ENCODE assay signal across 10 cellular contexts in the genomic region with DNA sequence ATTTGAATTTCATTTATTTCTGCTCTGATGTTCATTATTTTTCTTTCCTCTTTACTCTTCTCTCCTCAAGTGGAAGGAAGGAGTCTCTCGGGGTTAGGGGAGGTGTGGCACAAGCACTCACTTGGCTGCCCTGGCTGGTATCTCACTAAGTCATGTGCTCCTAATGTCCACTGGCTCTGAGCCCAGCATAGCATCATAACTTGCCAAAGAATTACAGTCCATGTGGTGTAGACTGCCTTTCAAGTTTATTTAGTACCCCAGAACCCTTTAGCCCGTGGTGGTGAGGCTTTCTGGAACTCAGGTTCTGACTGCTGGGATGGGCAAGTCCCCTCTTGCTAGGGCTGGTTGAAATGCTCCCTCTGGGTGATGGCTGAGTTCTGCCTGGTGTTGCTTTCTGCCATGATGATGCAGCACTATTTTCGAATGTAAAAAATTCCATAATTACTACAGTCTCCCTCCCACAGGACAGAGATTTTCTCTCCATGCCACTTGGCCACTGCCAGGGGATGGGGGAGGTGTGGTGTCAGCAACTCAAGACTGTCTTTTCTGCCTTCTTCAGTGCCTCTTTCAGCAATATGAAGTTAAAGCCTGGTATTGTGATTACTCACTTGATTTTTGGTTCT. TPM values are rescaled to one million over a fixed set of nuclear protein-coding genes. Genes with fewer than 3 reads are reported as not detected.
DNase-seq lines count a peak whose midpoint lies in the region; ATAC-seq, FAIRE-seq and TF ChIP-seq lines count a peak whose summit lies in the region.
"Had no signal": no experiment of that assay in that cellular context is flagged by ENCODE, and none has a peak within 500 bp of the region (broad histone marks: within the 10 kb centered on the region; RNA-seq: fewer than 3 reads in every experiment).

No MANE protein-coding gene starts in this region.

- H2AFZ ChIP-seq in SK-N-SH (ENCODE audit: low read depth): no peak overlapping the region

- DNase-seq in GM04504 (ENCODE audit: low read depth) (peak; percentile 34), SK-N-SH (no peak), foreskin keratinocyte (peak; percentile 46 to 69), stromal cell of bone marrow (ENCODE audit: low read depth) (peak; percentile 79), GM19239 (ENCODE audit: insufficient read length, low spot score) (no peak), SJCRH30 (no peak)
- DNase-seq in stimulated activated CD4-positive, alpha-beta T cell treated with anti-CD3 and anti-CD28 coated beads, Interleukin-4, amount 100 ng/mL, for 4 hours: no peak
- DNase-seq: activated CD8-positive, alpha-beta memory T cell treated with anti-CD3 and anti-CD28 coated beads, Interleukin-2, amount 50 U/mL, for 48 hours; spleen had no signal

- no peak overlapping the region for H3K4me3 ChIP-seq in SK-N-SH (ENCODE audit: low read depth in 2 of 2, low read length in 1 of 2)
- H3K4me3 ChIP-seq in SJCRH30: no peak overlapping the region
- H3K4me3 ChIP-seq: spleen had no signal

- no peak overlapping the region for H3K4me2 ChIP-seq in SK-N-SH

- H3F3A ChIP-seq in SK-N-SH (replicated peaks; ENCODE audit: insufficient read depth): peaks cover 3% of the 10 kb centered on the region

- H3K27ac ChIP-seq in SK-N-SH (ENCODE audit: low read depth in 2 of 2, low read length in 1 of 2) (no peak overlapping the region), foreskin keratinocyte (no peak overlapping the region), SJCRH30 (no peak overlapping the region)
- H3K27ac ChIP-seq: spleen had no signal

- H3K79me2 ChIP-seq in SK-N-SH (ENCODE audit: insufficient read depth): no peaks in the 10 kb centered on the region

- peak; percentile 29 for ATAC-seq in foreskin keratinocyte

- H3K36me3 ChIP-seq in SK-N-SH (replicated peaks in 1 of 2; ENCODE audit: control insufficient read depth in 1 of 2, insufficient read depth in 2 of 2, low read length in 1 of 2) (peaks cover 33 to 59% of the 10 kb centered on the region in 2 experiments), SJCRH30 (peaks cover 5% of the 10 kb centered on the region; the same call in 1 of the 2 replicates)

- WGBS in SK-N-SH (ENCODE audit: low lambda C conversion rate): 68% methylated on average over 2 of the region's 3 CpGs

- no peak for FAIRE-seq in GM19239 (lab: Jason Lieb, UNC)
- FAIRE-seq: H1 had no signal

- POLR2A ChIA-PET in SK-N-SH (lab: Yijun Ruan, JAX): no interaction called here

- CTCF ChIA-PET in SK-N-SH (lab: Yijun Ruan, JAX): no interaction called here

- TF ChIP-seq CTCF in SK-N-SH (IDR thresholded peaks at IDR 0.05) (no peak), foreskin keratinocyte (conservative IDR thresholded peaks at IDR 0.05) (no peak)

- H3K9me2 ChIP-seq in SK-N-SH: no peaks in the 10 kb centered on the region

- H3K9me3 ChIP-seq in SK-N-SH (peaks cover 14% of the 10 kb centered on the region; the same call in 1 of the 2 replicates), SJCRH30 (replicated peaks) (peaks cover 11% of the 10 kb centered on the region)

- H3K27me3 ChIP-seq in SK-N-SH (ENCODE audit: insufficient read depth) (no peaks in the 10 kb centered on the region), foreskin keratinocyte (no peaks in the 10 kb centered on the region), SJCRH30 (no peaks in the 10 kb centered on the region)
- H3K27me3 ChIP-seq: spleen had no signal

- TF ChIP-seq EP300 in SK-N-SH (IDR thresholded peaks at IDR 0.05; ENCODE audit: borderline replicate concordance in 1 of 2, low read depth in 1 of 2, low read length in 1 of 2): no peak

- no peaks in the 10 kb centered on the region for H4K20me1 ChIP-seq in SK-N-SH (ENCODE audit: insufficient read depth)

- TF ChIP-seq RAD21 in SK-N-SH (IDR thresholded peaks at IDR 0.05; ENCODE audit: low read length): no peak

- no peak overlapping the region for H3K9ac ChIP-seq in SK-N-SH

- no peaks in the 10 kb centered on the region for H3K4me1 ChIP-seq in SK-N-SH (ENCODE audit: control insufficient read depth in 1 of 2, insufficient read depth in 2 of 2, low read depth in 1 of 2, low read length in 1 of 2)
- no peaks in the 10 kb centered on the region for H3K4me1 ChIP-seq in foreskin keratinocyte
- no peaks in the 10 kb centered on the region for H3K4me1 ChIP-seq in SJCRH30
- H3K4me1 ChIP-seq: spleen had no signal

TF ChIP-seq in SK-N-SH, 30 proteins besides CTCF, POLR2A, EP300 and RAD21:
- TF ChIP-seq TCF12 (IDR thresholded peaks at IDR 0.05) (no peak), SMC3 (IDR thresholded peaks at IDR 0.05; ENCODE audit: low read depth, low read length) (no peak), YY1 (IDR thresholded peaks at IDR 0.05; ENCODE audit: low read depth) (no peak), NFIC (IDR thresholded peaks at IDR 0.05; ENCODE audit: borderline replicate concordance) (0 out of 2 replicates have a peak, but pooled peaks have one; percentile 25), SIN3A (IDR thresholded peaks at IDR 0.05; ENCODE audit: borderline replicate concordance, low read depth, low read length) (no peak)
- TF ChIP-seq, protein P1, sequence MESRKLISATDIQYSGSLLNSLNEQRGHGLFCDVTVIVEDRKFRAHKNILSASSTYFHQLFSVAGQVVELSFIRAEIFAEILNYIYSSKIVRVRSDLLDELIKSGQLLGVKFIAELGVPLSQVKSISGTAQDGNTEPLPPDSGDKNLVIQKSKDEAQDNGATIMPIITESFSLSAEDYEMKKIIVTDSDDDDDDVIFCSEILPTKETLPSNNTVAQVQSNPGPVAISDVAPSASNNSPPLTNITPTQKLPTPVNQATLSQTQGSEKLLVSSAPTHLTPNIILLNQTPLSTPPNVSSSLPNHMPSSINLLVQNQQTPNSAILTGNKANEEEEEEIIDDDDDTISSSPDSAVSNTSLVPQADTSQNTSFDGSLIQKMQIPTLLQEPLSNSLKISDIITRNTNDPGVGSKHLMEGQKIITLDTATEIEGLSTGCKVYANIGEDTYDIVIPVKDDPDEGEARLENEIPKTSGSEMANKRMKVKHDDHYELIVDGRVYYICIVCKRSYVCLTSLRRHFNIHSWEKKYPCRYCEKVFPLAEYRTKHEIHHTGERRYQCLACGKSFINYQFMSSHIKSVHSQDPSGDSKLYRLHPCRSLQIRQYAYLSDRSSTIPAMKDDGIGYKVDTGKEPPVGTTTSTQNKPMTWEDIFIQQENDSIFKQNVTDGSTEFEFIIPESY (IDR thresholded peaks at IDR 0.05; ENCODE audit: borderline replicate concordance, low read depth): no peak

RNA-seq across cellular contexts. Expression of a gene that starts 22.2 kb away (rescaled TPM):
- 20.5 and 29.5 TPM in 2 replicates for polyA plus RNA-seq in SK-N-SH (2012; rRNA removed)
- 33.2 and 42.1 TPM in 2 replicates for polyA plus RNA-seq in SK-N-SH (2012; cell fraction: cytosol; rRNA removed)
- 14.2 and 22.2 TPM in 2 replicates for polyA plus RNA-seq in SK-N-SH (2012; cell fraction: nucleus; rRNA removed)
- total RNA-seq in foreskin keratinocyte: 15.0 and 16.7 TPM in 2 replicates
- 13.7 and 14.3 TPM in 2 replicates for polyA plus RNA-seq in foreskin keratinocyte
- total RNA-seq in SJCRH30 (2014; rRNA removed; shearing (Covaris generic)): 24.7 and 28.2 TPM in 2 replicates

Comparison
In these comparisons a context has a peak if more than half of its experiments do, and no peak if none do; other contexts are left out.
1. DNase-seq: peak in GM04504 (single experiment), foreskin keratinocyte (2 of 2) and stromal cell of bone marrow (single experiment); none in SK-N-SH (single experiment), stimulated activated CD4-positive, alpha-beta T cell treated with anti-CD3 and anti-CD28 coated beads, Interleukin-4, amount 100 ng/mL, for 4 hours (0 of 2), GM19239 (single experiment) and SJCRH30 (0 of 2).